Comparison of ENCODE assay signal across 20 cellular contexts in the genomic region with DNA sequence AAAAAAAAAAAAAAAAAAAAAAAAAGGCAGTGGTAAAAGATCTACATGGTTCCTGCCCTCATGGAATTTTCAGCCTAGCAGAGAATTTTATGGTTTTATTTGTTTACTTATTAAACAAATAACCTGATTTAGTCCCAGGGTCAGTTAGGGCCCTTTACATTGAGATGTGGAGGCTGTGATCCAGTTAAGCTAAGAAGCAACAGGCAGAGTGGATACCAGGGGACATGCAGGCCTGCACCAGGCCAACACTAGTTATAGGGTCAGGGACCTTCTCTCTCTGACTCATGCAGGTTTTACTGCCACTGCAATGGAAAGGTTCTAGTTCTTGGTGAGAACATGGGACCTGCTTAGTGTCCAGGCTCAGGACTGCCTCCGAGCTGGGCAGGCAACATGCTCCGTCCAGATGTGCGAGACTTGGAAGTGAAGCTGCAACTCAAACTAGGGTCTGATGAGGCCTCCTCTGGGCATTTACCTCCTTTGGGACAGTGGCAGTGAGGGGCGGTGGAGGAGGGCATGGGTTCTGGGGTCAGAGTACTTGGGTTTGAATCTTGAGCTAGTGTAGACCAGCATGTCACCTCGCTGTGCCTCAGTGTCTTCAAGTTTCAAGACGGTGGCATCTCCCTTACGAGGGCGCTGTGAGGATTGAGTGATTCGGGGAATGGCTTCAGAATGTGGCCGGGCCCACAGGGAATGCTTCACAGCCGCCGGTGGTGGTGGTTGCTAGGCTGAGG.
"Had no signal": no experiment of that assay in that cellular context is flagged by ENCODE, and none has a peak within 500 bp of the region (broad histone marks: within the 10 kb centered on the region; RNA-seq: fewer than 3 reads in every experiment).

No MANE protein-coding gene starts in this region.

- H3K36me3 Mint-ChIP-seq: activated CD8-positive, alpha-beta memory T cell treated with anti-CD3 and anti-CD28 coated beads, Interleukin-2, amount 10 ng/mL, durations not matched to agents 7 days and 5 days; activated naive CD8-positive, alpha-beta T cell treated with anti-CD3 and anti-CD28 coated beads, Interleukin-2, amount 10 ng/mL, durations not matched to agents 7 days and 5 days had no signal

- H3K36me3 ChIP-seq: breast epithelium, esophagus squamous epithelium, prostate gland, stomach, thoracic aorta had no signal

- H3K4me3 ChIP-seq: breast epithelium, dorsolateral prefrontal cortex, esophagus squamous epithelium, prostate gland, stomach, thoracic aorta had no signal

- ATAC-seq: activated CD4-positive, CD25-positive, alpha-beta regulatory T cell treated with anti-CD3 and anti-CD28 coated beads, Interleukin-2, amount 50 U/mL, for 24 hours; activated CD8-positive, alpha-beta memory T cell treated with anti-CD3 and anti-CD28 coated beads, Interleukin-2, amount 10 ng/mL, durations not matched to agents 7 days and 5 days; activated T-cell treated with anti-CD3 and anti-CD28 coated beads, Interleukin-2, amount 50 U/mL, for 4 hours; foreskin keratinocyte had no signal

- H3K27ac ChIP-seq: breast epithelium, dorsolateral prefrontal cortex, foreskin keratinocyte, prostate gland, stomach, thoracic aorta had no signal

- H3K9me3 ChIP-seq: breast epithelium, esophagus squamous epithelium, prostate gland, stomach, thoracic aorta had no signal

- DNase-seq: activated CD4-positive, alpha-beta T cell treated with anti-CD3 and anti-CD28 coated beads, Interleukin-2, amount 50 U/mL, for 48 hours; activated CD8-positive, alpha-beta memory T cell treated with anti-CD3 and anti-CD28 coated beads, Interleukin-2, amount 10 ng/mL, durations not matched to agents 7 days and 5 days; activated gamma-delta T cell; activated naive CD8-positive, alpha-beta T cell treated with anti-CD3 and anti-CD28 coated beads, Interleukin-2, amount 10 ng/mL, durations not matched to agents 7 days and 5 days; activated T-cell treated with anti-CD3 and anti-CD28 coated beads, Interleukin-2, amount 50 U/mL, for 4 hours; anterior cingulate cortex; esophagus squamous epithelium; foreskin keratinocyte; islet precursor cell; naive B cell; nucleus accumbens; stimulated activated CD4-positive, alpha-beta T cell treated with anti-CD3 and anti-CD28 coated beads, Interleukin-15, amount 100 ng/mL, for 24 hours; stimulated activated CD4-positive, alpha-beta T cell treated with anti-CD3 and anti-CD28 coated beads, Interleukin-4, amount 100 ng/mL, for 24 hours; stomach had no signal

- H3K4me1 ChIP-seq: breast epithelium, foreskin keratinocyte, prostate gland had no signal

- H3K27me3 ChIP-seq: breast epithelium, dorsolateral prefrontal cortex, esophagus squamous epithelium, foreskin keratinocyte, stomach had no signal

- H3K27ac Mint-ChIP-seq: activated CD8-positive, alpha-beta memory T cell treated with anti-CD3 and anti-CD28 coated beads, Interleukin-2, amount 10 ng/mL, durations not matched to agents 7 days and 5 days; activated naive CD8-positive, alpha-beta T cell treated with anti-CD3 and anti-CD28 coated beads, Interleukin-2, amount 10 ng/mL, durations not matched to agents 7 days and 5 days; T-helper 2 cell treated with Interferon-gamma antibody and Interleukin-4, amounts not matched to agents 5 μg/mL and 100 μg/mL, for 36 hours had no signal

- H3K4me3 Mint-ChIP-seq: activated CD8-positive, alpha-beta memory T cell treated with anti-CD3 and anti-CD28 coated beads, Interleukin-2, amount 10 ng/mL, durations not matched to agents 7 days and 5 days; activated naive CD8-positive, alpha-beta T cell treated with anti-CD3 and anti-CD28 coated beads, Interleukin-2, amount 10 ng/mL, durations not matched to agents 7 days and 5 days; activated T-cell treated with anti-CD3 and anti-CD28 coated beads, Interleukin-2, amount 50 U/mL, for 4 hours; T-helper 2 cell treated with Interferon-gamma antibody and Interleukin-4, amounts not matched to agents 5 μg/mL and 100 μg/mL, for 36 hours had no signal

- H3K27me3 Mint-ChIP-seq: activated CD8-positive, alpha-beta memory T cell treated with anti-CD3 and anti-CD28 coated beads, Interleukin-2, amount 10 ng/mL, durations not matched to agents 7 days and 5 days; activated naive CD8-positive, alpha-beta T cell treated with anti-CD3 and anti-CD28 coated beads, Interleukin-2, amount 10 ng/mL, durations not matched to agents 7 days and 5 days; naive B cell had no signal

- H3K9me3 Mint-ChIP-seq: activated naive CD8-positive, alpha-beta T cell treated with anti-CD3 and anti-CD28 coated beads, Interleukin-2, amount 10 ng/mL, durations not matched to agents 7 days and 5 days; activated T-cell treated with anti-CD3 and anti-CD28 coated beads, Interleukin-2, amount 50 U/mL, for 4 hours; naive B cell; T-helper 2 cell treated with Interferon-gamma antibody and Interleukin-4, amounts not matched to agents 5 μg/mL and 100 μg/mL, for 36 hours had no signal
